Comparison of ENCODE assay signal across 9 cellular contexts in the genomic region with DNA sequence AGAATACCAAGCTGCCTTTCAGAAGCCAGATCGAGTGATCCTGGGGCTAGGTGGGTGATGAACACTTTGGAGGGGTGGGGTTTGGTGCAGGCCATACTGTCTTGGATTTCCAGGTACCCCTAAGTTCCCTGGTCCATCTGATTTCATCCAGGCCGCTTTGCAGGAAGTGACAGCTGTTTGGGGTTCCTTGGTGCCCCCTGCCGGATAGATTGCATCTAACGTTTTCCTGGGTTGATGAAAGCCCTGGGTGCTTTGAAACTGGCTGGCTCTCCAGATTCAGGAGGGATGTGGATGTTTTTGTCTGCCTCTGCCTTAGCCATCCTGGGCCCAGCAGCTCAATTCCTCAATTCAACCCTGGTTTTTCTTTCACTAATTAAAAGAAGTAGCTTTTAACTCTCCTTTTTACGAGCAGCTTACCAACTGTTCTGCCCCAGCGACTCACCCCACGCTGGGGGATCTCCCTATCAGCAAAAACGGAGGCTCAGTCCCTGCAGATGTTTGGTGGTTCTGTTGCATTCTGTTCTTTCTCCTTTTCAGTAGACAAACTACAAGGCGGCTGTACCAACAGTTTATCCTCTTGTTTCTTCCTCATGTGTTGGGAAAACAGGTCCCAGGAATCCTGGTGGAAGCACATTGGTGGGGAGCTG. TPM values are rescaled to one million over a fixed set of nuclear protein-coding genes. Genes with fewer than 3 reads are reported as not detected.
DNase-seq lines count a peak whose midpoint lies in the region; ATAC-seq and TF ChIP-seq lines count a peak whose summit lies in the region.
"Had no signal": no experiment of that assay in that cellular context is flagged by ENCODE, and none has a peak within 500 bp of the region (broad histone marks: within the 10 kb centered on the region; RNA-seq: fewer than 3 reads in every experiment).

No MANE protein-coding gene starts in this region.

- no peak overlapping the region for H3K27ac Mint-ChIP-seq in CD4-positive, alpha-beta T cell
- peak overlapping the region in 1 of 10 donors; percentile 14 for H3K27ac Mint-ChIP-seq in naive thymus-derived CD8-positive, alpha-beta T cell
- peak overlapping the region; percentile 48 for H3K27ac Mint-ChIP-seq in stimulated activated naive B cell treated with anti-CD40 and anti-IgM and Interleukin-4, amounts not matched to agents 10 μg/mL and 1 μg/mL and 100 μg/mL, for 72 hours
- H3K27ac Mint-ChIP-seq: T-helper 1 cell treated with Interleukin-12 subunit alpha and Interleukin-12 subunit beta and Interleukin-4 antibody, amounts not matched to agents 30 μg/mL and 1 μg/mL, for 36 hours had no signal

- H3K4me3 ChIP-seq in OCI-LY1 (ENCODE audit: low read depth, low read length, poor library complexity, severe bottlenecking) (no peak overlapping the region), esophagus muscularis mucosa (no peak overlapping the region)

- no peaks in the 10 kb centered on the region for H3K4me1 ChIP-seq in OCI-LY1 (ENCODE audit: insufficient read depth, low read length, severe bottlenecking)
- no peaks in the 10 kb centered on the region for H3K4me1 ChIP-seq in esophagus muscularis mucosa

- peak; percentile 67 for ATAC-seq in CD4-positive, alpha-beta T cell (ENCODE audit: poor library complexity)
- ATAC-seq in GM19372 (IDR thresholded peaks at IDR 0.05; ENCODE audit: low read depth, unreplicated experiment): peak; percentile 80
- peak; percentile 70 for ATAC-seq in HG03469 (IDR thresholded peaks at IDR 0.05; ENCODE audit: unreplicated experiment)
- ATAC-seq in naive thymus-derived CD8-positive, alpha-beta T cell: peak; percentile 50 to 80
- peak; percentile 90 to 92 for ATAC-seq in stimulated activated naive B cell treated with anti-CD40 and anti-IgM and Interleukin-4, amounts not matched to agents 10 μg/mL and 1 μg/mL and 100 μg/mL, for 72 hours (replicated peaks)

- H3K4me3 Mint-ChIP-seq in CD4-positive, alpha-beta T cell: no peak overlapping the region
- H3K4me3 Mint-ChIP-seq in naive thymus-derived CD8-positive, alpha-beta T cell: no peak overlapping the region
- H3K4me3 Mint-ChIP-seq in stimulated activated naive B cell treated with anti-CD40 and anti-IgM and Interleukin-4, amounts not matched to agents 10 μg/mL and 1 μg/mL and 100 μg/mL, for 72 hours: peak overlapping the region; percentile 61 to 65
- H3K4me3 Mint-ChIP-seq: T-helper 1 cell treated with Interleukin-12 subunit alpha and Interleukin-12 subunit beta and Interleukin-4 antibody, amounts not matched to agents 30 μg/mL and 1 μg/mL, for 36 hours had no signal

- H2AFZ ChIP-seq in OCI-LY1 (ENCODE audit: low read length): no peak overlapping the region

- no peak overlapping the region for H3K4me2 ChIP-seq in OCI-LY1 (ENCODE audit: low read length)

- CTCF ChIA-PET in CD4-positive, alpha-beta T cell (lab: Charles Lee): interaction anchor here (0.9 to 6.0 kb wide), 5 partner anchors 24 to 78 kb away, joined by 3 to 62 read pairs (median 5); no protein-coding TSS in a partner anchor

- no peaks in the 10 kb centered on the region for H3K4me1 Mint-ChIP-seq in CD4-positive, alpha-beta T cell (ENCODE audit: low read depth)
- peaks cover 0 to 2% (median 0%) of the 10 kb centered on the region in 4 donors for H3K4me1 Mint-ChIP-seq in naive thymus-derived CD8-positive, alpha-beta T cell
- H3K4me1 Mint-ChIP-seq in stimulated activated naive B cell treated with anti-CD40 and anti-IgM and Interleukin-4, amounts not matched to agents 10 μg/mL and 1 μg/mL and 100 μg/mL, for 72 hours: peaks cover 6 to 7% of the 10 kb centered on the region in 2 donors

- intact Hi-C loops in CD4-positive, alpha-beta T cell (cut with DNase I, micrococcal nuclease): loop anchor here (1.0 to 10.0 kb wide), 3 partner anchors 76 to 519 kb away; a partner anchor contains a TSS
- intact Hi-C loops in esophagus muscularis mucosa (cut with DNase I): loop anchor here (1.0 kb wide), 1 partner anchor 76 kb away; no protein-coding TSS in a partner anchor

- H3K27me3 ChIP-seq in CD4-positive, alpha-beta T cell (ENCODE audit: control insufficient read depth, insufficient read depth, low read length): no peaks in the 10 kb centered on the region
- H3K27me3 ChIP-seq in OCI-LY1 (ENCODE audit: insufficient read depth, low read length) (peaks cover 9% of the 10 kb centered on the region; the same call in 1 of the 2 replicates), esophagus muscularis mucosa (peaks cover 0 to 9% (median 0%) of the 10 kb centered on the region in 4 donors)

- no peaks in the 10 kb centered on the region for H3F3A ChIP-seq in OCI-LY1 (ENCODE audit: insufficient read depth, low read length)

- no peaks in the 10 kb centered on the region for H3K9me2 ChIP-seq in OCI-LY1 (ENCODE audit: low read depth, low read length)

- H4K20me1 ChIP-seq in OCI-LY1 (ENCODE audit: insufficient read depth, low read length): no peaks in the 10 kb centered on the region

- H3K36me3 Mint-ChIP-seq in CD4-positive, alpha-beta T cell (ENCODE audit: low read depth): no peaks in the 10 kb centered on the region
- H3K36me3 Mint-ChIP-seq in naive thymus-derived CD8-positive, alpha-beta T cell: no peaks in the 10 kb centered on the region
- H3K36me3 Mint-ChIP-seq in stimulated activated naive B cell treated with anti-CD40 and anti-IgM and Interleukin-4, amounts not matched to agents 10 μg/mL and 1 μg/mL and 100 μg/mL, for 72 hours: peaks cover 0 to 5% of the 10 kb centered on the region in 2 donors

- WGBS in esophagus muscularis mucosa: 51% methylated on average over 9 of the region's 9 CpGs

- no peak overlapping the region for H3K9ac ChIP-seq in OCI-LY1 (ENCODE audit: low read length)

- H3K9me3 ChIP-seq in CD4-positive, alpha-beta T cell (ENCODE audit: control insufficient read depth, low read length): no peaks in the 10 kb centered on the region
- H3K9me3 ChIP-seq in OCI-LY1 (ENCODE audit: low read length) (no peaks in the 10 kb centered on the region), esophagus muscularis mucosa (peaks cover 0 to 8% (median 3%) of the 10 kb centered on the region in 4 donors)

- no peak for TF ChIP-seq EP300 in esophagus muscularis mucosa (IDR thresholded peaks at IDR 0.05)

- peaks cover 5% of the 10 kb centered on the region for H3K27me3 Mint-ChIP-seq in CD4-positive, alpha-beta T cell
- peaks cover 3 to 34% (median 8%) of the 10 kb centered on the region in 5 donors for H3K27me3 Mint-ChIP-seq in naive thymus-derived CD8-positive, alpha-beta T cell
- H3K27me3 Mint-ChIP-seq in stimulated activated naive B cell treated with anti-CD40 and anti-IgM and Interleukin-4, amounts not matched to agents 10 μg/mL and 1 μg/mL and 100 μg/mL, for 72 hours: peaks cover 15 to 24% of the 10 kb centered on the region in 2 donors

- no peaks in the 10 kb centered on the region for H3K79me2 ChIP-seq in OCI-LY1 (ENCODE audit: insufficient read depth, low read length)

- H3K36me3 ChIP-seq in OCI-LY1 (ENCODE audit: insufficient read depth, low read length) (no peaks in the 10 kb centered on the region), esophagus muscularis mucosa (no peaks in the 10 kb centered on the region)

- H3K9me3 Mint-ChIP-seq in CD4-positive, alpha-beta T cell: no peaks in the 10 kb centered on the region
- H3K9me3 Mint-ChIP-seq in naive thymus-derived CD8-positive, alpha-beta T cell: no peaks in the 10 kb centered on the region
- H3K9me3 Mint-ChIP-seq in stimulated activated naive B cell treated with anti-CD40 and anti-IgM and Interleukin-4, amounts not matched to agents 10 μg/mL and 1 μg/mL and 100 μg/mL, for 72 hours: peaks cover 0 to 4% of the 10 kb centered on the region in 2 donors
- H3K9me3 Mint-ChIP-seq: T-helper 1 cell treated with Interleukin-12 subunit alpha and Interleukin-12 subunit beta and Interleukin-4 antibody, amounts not matched to agents 30 μg/mL and 1 μg/mL, for 36 hours had no signal

- TF ChIP-seq POLR2A in esophagus muscularis mucosa (IDR thresholded peaks at IDR 0.05; ENCODE audit: low read depth): no peak

- POLR2A ChIA-PET in CD4-positive, alpha-beta T cell (lab: Charles Lee): interaction anchor here (1.2 kb wide), 1 partner anchor 76 kb away, joined by 11 read pairs; no protein-coding TSS in a partner anchor
- POLR2A ChIA-PET in naive thymus-derived CD8-positive, alpha-beta T cell (lab: Charles Lee): interaction anchor here (2.2 kb wide), 1 partner anchor 76 kb away, joined by 14 read pairs; no protein-coding TSS in a partner anchor

- H3K27ac ChIP-seq in CD4-positive, alpha-beta T cell (ENCODE audit: low read depth, low read length): no peak overlapping the region
- H3K27ac ChIP-seq in OCI-LY1 (ENCODE audit: low read depth, low read length, poor library complexity, severe bottlenecking): no peak overlapping the region
- no peak overlapping the region for H3K27ac ChIP-seq in esophagus muscularis mucosa (replicated peaks in 1 of 4)

- TF ChIP-seq CTCF in CD4-positive, alpha-beta T cell (IDR thresholded peaks at IDR 0.05): peak; percentile 61
- TF ChIP-seq CTCF in OCI-LY1 (IDR thresholded peaks at IDR 0.05; ENCODE audit: low read length) (peak; percentile 64), esophagus muscularis mucosa (IDR thresholded peaks at IDR 0.05) (peak; percentile 65 to 79 (median 71))

- peak; percentile 47 to 71 (median 54) for DNase-seq in CD4-positive, alpha-beta T cell
- DNase-seq in activated T-cell treated with anti-CD3 and anti-CD28 coated beads for 24 hours (ENCODE audit: low read depth) (peak; percentile 61), esophagus muscularis mucosa (ENCODE audit: extremely low spot score) (no peak)
- DNase-seq in naive thymus-derived CD8-positive, alpha-beta T cell: peak; percentile 26 to 86 (median 54)
- peak; percentile 62 for DNase-seq in stimulated activated naive B cell treated with anti-CD40 and anti-IgM and Interleukin-4, amounts not matched to agents 10 μg/mL and 1 μg/mL and 100 μg/mL, for 72 hours

RNA-seq across cellular contexts. Expression of a gene that starts 37.1 kb away (rescaled TPM):
- total RNA-seq in CD4-positive, alpha-beta T cell: 1 to 10 TPM; 3.6 to 4.1 TPM
- total RNA-seq in esophagus muscularis mucosa: 10 to 100 TPM; 23.7 to 51.5 (median 37.1) TPM
- 10 to 100 TPM; 10.2 TPM for total RNA-seq in naive thymus-derived CD8-positive, alpha-beta T cell
- 10 to 100 TPM in 1 of 3 donors, 1 to 10 TPM in 2; 5.3 to 12.0 (median 9.2) TPM for polyA plus RNA-seq in naive thymus-derived CD8-positive, alpha-beta T cell

Comparison
In these comparisons a context has a peak if more than half of its experiments do, and no peak if none do; other contexts are left out.
1. H3K4me3 Mint-ChIP-seq: peak in stimulated activated naive B cell treated with anti-CD40 and anti-IgM and Interleukin-4, amounts not matched to agents 10 μg/mL and 1 μg/mL and 100 μg/mL, for 72 hours (2 of 2); none in CD4-positive, alpha-beta T cell (single experiment) and naive thymus-derived CD8-positive, alpha-beta T cell (0 of 10).
2. Peak in every context shown above with its lines, with median percentiles within 50 percentile points of each other: ATAC-seq and CTCF ChIP-seq.